8 cellular contexts compared by ENCODE assay signal in the genomic region with DNA sequence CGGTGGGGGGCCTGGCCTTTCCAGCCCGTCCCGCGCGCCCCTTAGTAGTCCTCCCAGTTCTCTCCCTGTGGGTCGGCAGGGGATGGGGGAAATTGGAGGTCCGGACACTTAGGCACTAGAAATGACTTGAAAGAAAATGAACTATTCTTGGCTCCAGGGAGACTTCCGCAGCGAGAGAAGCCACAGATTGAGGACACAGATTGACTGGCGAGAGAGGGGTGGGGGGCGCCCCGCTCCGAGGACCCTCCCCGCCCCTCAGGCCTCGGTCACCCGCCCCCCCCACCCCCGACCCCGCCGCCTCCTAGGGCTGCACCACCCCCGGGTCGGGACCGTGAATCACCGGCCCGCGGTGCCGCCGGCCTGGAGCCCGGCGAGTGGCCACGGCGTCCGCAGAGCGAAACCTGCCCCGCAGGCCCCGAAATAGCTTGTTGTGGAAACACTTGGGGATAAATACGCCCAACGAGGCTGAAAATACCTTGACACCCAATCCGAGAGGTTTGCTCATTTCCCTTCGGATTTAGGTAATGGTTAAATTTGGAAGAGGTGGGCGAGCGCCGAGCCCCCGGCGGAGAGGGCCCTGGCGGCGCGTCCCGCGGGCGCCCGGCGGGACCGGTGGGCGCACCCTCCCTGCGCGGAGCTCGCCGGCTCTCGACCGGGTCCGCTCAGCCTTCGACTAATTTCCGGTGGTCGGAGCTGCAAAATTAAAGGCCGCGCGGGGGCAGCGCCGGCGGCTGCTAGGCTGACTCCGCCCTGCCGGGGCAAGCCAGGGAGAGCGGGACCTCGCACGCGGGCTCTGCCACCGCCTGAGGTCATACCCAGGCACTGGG. TPM values are rescaled to one million over a fixed set of nuclear protein-coding genes. Genes with fewer than 3 reads are reported as not detected.
DNase-seq lines count a peak whose midpoint lies in the region; ATAC-seq, FAIRE-seq and TF ChIP-seq lines count a peak whose summit lies in the region.

Gene GFI1 (minus strand): TSS at position 675 of the 827 bp plus-strand sequence. CDS start 3,438 bp downstream, outside the sequence.

- peak; percentile 55 to 62 for ATAC-seq in activated T-cell treated with anti-CD3 and anti-CD28 coated beads, Interleukin-2, amount 50 U/mL, for 72 hours (replicated peaks in 1 of 2)
- peak in 2 of 4 donors; percentile 26 to 36 for ATAC-seq in heart left ventricle

- peaks cover 8 to 55% (median 48%) of the 10 kb centered on the region in 12 donors for H3K4me1 ChIP-seq in heart left ventricle

- peak within 1 kb of the TSS; percentile 33 for H3K4me3 ChIP-seq in HFF-Myc (replicated peaks; ENCODE audit: low read depth, low read length)
- peak within 1 kb of the TSS; percentile 37 to 81 (median 54) for H3K4me3 ChIP-seq in heart left ventricle
- peak within 1 kb of the TSS; percentile 47 for H3K4me3 ChIP-seq in skeletal muscle cell (ENCODE audit: low read depth, low read length)

- H3K27me3 Mint-ChIP-seq in activated T-cell treated with anti-CD3 and anti-CD28 coated beads, Interleukin-2, amount 50 U/mL, for 72 hours (ENCODE audit: low read depth), result no peaks in the 10 kb centered on the region

- peak; percentile 90 for FAIRE-seq in GM12892 (lab: Jason Lieb, UNC)
- FAIRE-seq in RCC 7860 (lab: Jason Lieb, UNC), result no peak

- peak within 1 kb of the TSS; percentile 89 to 99 for H3K4me3 Mint-ChIP-seq in activated T-cell treated with anti-CD3 and anti-CD28 coated beads, Interleukin-2, amount 50 U/mL, for 72 hours

- no peak for TF ChIP-seq CTCF in HFF-Myc (IDR thresholded peaks at IDR 0.05; ENCODE audit: low read depth, low read length, missing control alignments)
- no peak for TF ChIP-seq CTCF in heart left ventricle (IDR thresholded peaks at IDR 0.05)

- no peaks in the 10 kb centered on the region for H3K9me3 Mint-ChIP-seq in activated T-cell treated with anti-CD3 and anti-CD28 coated beads, Interleukin-2, amount 50 U/mL, for 72 hours

- peak within 1 kb of the TSS in 1 of 12 donors; percentile 80 for H3K27ac ChIP-seq in heart left ventricle

- TF ChIP-seq POLR2A in GM12892 (IDR thresholded peaks at IDR 0.05; ENCODE audit: low read depth, low read length) (no peak), heart left ventricle (IDR thresholded peaks at IDR 0.05) (no peak)

- no peaks in the 10 kb centered on the region for H3K36me3 ChIP-seq in heart left ventricle

- peak within 1 kb of the TSS; percentile 91 for H3K27ac Mint-ChIP-seq in activated T-cell treated with anti-CD3 and anti-CD28 coated beads, Interleukin-2, amount 50 U/mL, for 72 hours

- peak; percentile 28 for DNase-seq in GM12892 (ENCODE audit: insufficient read length)
- DNase-seq in HFF-Myc (ENCODE audit: extremely low read depth, low read depth), result no peak
- peak; percentile 13 for DNase-seq in NCI-H774 (lab: John Stamatoyannopoulos, UW)
- DNase-seq in activated T-cell treated with anti-CD3 and anti-CD28 coated beads, Interleukin-2, amount 50 U/mL, for 72 hours, result peak; percentile 86 to 90
- DNase-seq in heart left ventricle, result peak in 4 of 5 donors; percentile 11 to 75 (median 27)
- DNase-seq in skeletal muscle cell (ENCODE audit: low read depth), result no peak
- DNase-seq in RCC 7860 (ENCODE audit: low spot score), result no peak
- no peak for DNase-seq in dedifferentiated amniotic fluid mesenchymal stem cell (ENCODE audit: extremely low spot score)

- peaks cover 40 to 76% (median 54%) of the 10 kb centered on the region in 9 donors for H3K27me3 ChIP-seq in heart left ventricle

- WGBS in heart left ventricle, 4 donors, result 1 to 4% (median 2%) methylated on average over 39 to 77 of the region's 77 CpGs

- intact Hi-C loops in heart left ventricle (cut with DNase I), result loop anchor here in 1 of 10 donors (10.0 kb wide), 1 partner anchor 338 kb away; no protein-coding TSS in a partner anchor

- H3K4me1 Mint-ChIP-seq in activated T-cell treated with anti-CD3 and anti-CD28 coated beads, Interleukin-2, amount 50 U/mL, for 72 hours (ENCODE audit: low read depth), result peaks cover 31% of the 10 kb centered on the region

- H3K9me3 ChIP-seq in heart left ventricle, result no peaks in the 10 kb centered on the region

- peaks cover 12 to 22% of the 10 kb centered on the region in 2 donors for H3K36me3 Mint-ChIP-seq in activated T-cell treated with anti-CD3 and anti-CD28 coated beads, Interleukin-2, amount 50 U/mL, for 72 hours (ENCODE audit: insufficient read depth in 2 of 2)

RNA-seq across cellular contexts. Expression of gene GFI1, which starts in this region (rescaled TPM):
- polyA plus RNA-seq in GM12892 (2012; ENCODE audit: missing spikeins), result 2.8 TPM
- 100 to 1,000 TPM in 1 of 2 donors, 10 to 100 TPM in 1; 96.5 to 117 TPM for total RNA-seq in activated T-cell treated with anti-CD3 and anti-CD28 coated beads, Interleukin-2, amount 50 U/mL, for 72 hours
- under 1 TPM in 7 of 9 donors, not detected in 2; 0.08 to 0.93 (median 0.26) TPM for total RNA-seq in heart left ventricle
- under 1 TPM; 0.04 to 0.12 TPM for polyA plus RNA-seq in heart left ventricle

Comparison
In these comparisons a context has a peak if more than half of its experiments do, and no peak if none do; other contexts are left out.
1. RNA of gene GFI1 (total RNA-seq): 96.5 to 117 TPM in activated T-cell treated with anti-CD3 and anti-CD28 coated beads, Interleukin-2, amount 50 U/mL, for 72 hours; 0.08 to 0.93 TPM in heart left ventricle; every median in the first group is over 10 times any median in the second.
2. Peak in DNase-seq and H3K4me3 ChIP-seq in heart left ventricle; RNA of the gene not detected or under 1 TPM.
3. DNase-seq: peak in GM12892 (single experiment), NCI-H774 (single experiment) and activated T-cell treated with anti-CD3 and anti-CD28 coated beads, Interleukin-2, amount 50 U/mL, for 72 hours (2 of 2); none in HFF-Myc (single experiment), skeletal muscle cell (single experiment), RCC 7860 (single experiment) and dedifferentiated amniotic fluid mesenchymal stem cell (single experiment).
4. Peak in every context shown above with its lines, with median percentiles within 50 percentile points of each other: H3K4me3 ChIP-seq.